Comparison of ENCODE assay signal across 8 cellular contexts in genomic region chr12:27277846-27278260, GRCh38. TPM values are rescaled to one million over a fixed set of nuclear protein-coding genes. Genes with fewer than 3 reads are reported as not detected.
DNase-seq lines count a peak whose midpoint lies in the region; ATAC-seq and TF ChIP-seq lines count a peak whose summit lies in the region.

No MANE protein-coding gene starts in this region.

- WGBS in stomach, 5 donors = 39 to 70% (median 46%) methylated on average over 1 of the region's 1 CpG

- H3K4me1 ChIP-seq in stomach = peaks cover 9 to 95% (median 73%) of the 10 kb centered on the region in 4 donors

- H3K4me3 ChIP-seq in stomach = no peak overlapping the region

- H3K27ac ChIP-seq in stomach = peak overlapping the region in 4 of 5 donors; percentile 38 to 70 (median 52)

- intact Hi-C loops in Right ventricle myocardium superior (cut with DNase I) (no loop called here), stomach (cut with DNase I; ENCODE audit: low total_unique reads) (no loop called here)

- H3K9me3 ChIP-seq in stomach = no peaks in the 10 kb centered on the region

- ATAC-seq in HG02798 (IDR thresholded peaks at IDR 0.05; ENCODE audit: poor library complexity, unreplicated experiment) = peak; percentile 81
- ATAC-seq in Right ventricle myocardium superior (ENCODE audit: poor library complexity) = peak; percentile 80

- H3K36me3 ChIP-seq in stomach = no peaks in the 10 kb centered on the region

- TF ChIP-seq EP300 in stomach (IDR thresholded peaks at IDR 0.05) = no peak

- no peak for TF ChIP-seq CTCF in stomach (IDR thresholded peaks at IDR 0.05)

- peak; percentile 19 for DNase-seq in stimulated activated CD4-positive, alpha-beta T cell treated with anti-CD3 and anti-CD28 coated beads, Interleukin-15, amount 100 ng/mL, for 24 hours
- no peak for DNase-seq in stimulated activated CD4-positive, alpha-beta T cell treated with anti-CD3 and anti-CD28 coated beads, Interleukin-4, amount 100 ng/mL, for 1 hour
- DNase-seq in RKO (ENCODE audit: low spot score) = peak; percentile 11
- DNase-seq in Right ventricle myocardium superior = no peak
- no peak for DNase-seq in stomach
- DNase-seq in DMS114 treated with DMSO at 0.1 percent for 48 hours (lab: John Stamatoyannopoulos, UW; ENCODE audit: unreplicated experiment) = no peak
- DNase-seq in T-helper 9 cell = no peak

- no peaks in the 10 kb centered on the region for H3K27me3 ChIP-seq in stomach

- TF ChIP-seq POLR2A in stomach (IDR thresholded peaks at IDR 0.05) = no peak

RNA-seq across cellular contexts. Expression of gene STK38L, which starts 33.8 kb away (rescaled TPM):
- 55.1 TPM for total RNA-seq in Right ventricle myocardium superior
- 100 to 1,000 TPM in 1 of 5 donors, 10 to 100 TPM in 4; 21.7 to 118 (median 47.8) TPM for total RNA-seq in stomach
- 10 to 100 TPM in 2 of 3 donors, 1 to 10 TPM in 1; 8.5 to 16.3 (median 12.1) TPM for polyA plus RNA-seq in stomach

RNA-seq across cellular contexts. Expression of gene BMAL2, which starts 54.8 kb away (rescaled TPM):
- total RNA-seq in Right ventricle myocardium superior = 1.1 TPM
- total RNA-seq in stomach = 10 to 100 TPM in 2 of 5 donors, 1 to 10 TPM in 3; 3.8 to 23.7 (median 8.9) TPM
- polyA plus RNA-seq in stomach = 10 to 100 TPM in 2 of 3 donors, 1 to 10 TPM in 1; 6.7 to 34.4 (median 12.3) TPM

Comparison
In these comparisons a context has a peak if more than half of its experiments do, and no peak if none do; other contexts are left out.
1. DNase-seq: peak in stimulated activated CD4-positive, alpha-beta T cell treated with anti-CD3 and anti-CD28 coated beads, Interleukin-15, amount 100 ng/mL, for 24 hours (single experiment) and RKO (single experiment); none in stimulated activated CD4-positive, alpha-beta T cell treated with anti-CD3 and anti-CD28 coated beads, Interleukin-4, amount 100 ng/mL, for 1 hour (single experiment), Right ventricle myocardium superior (single experiment), stomach (single experiment), DMS114 treated with DMSO at 0.1 percent for 48 hours (single experiment) and T-helper 9 cell (single experiment).